In the genomic region with DNA sequence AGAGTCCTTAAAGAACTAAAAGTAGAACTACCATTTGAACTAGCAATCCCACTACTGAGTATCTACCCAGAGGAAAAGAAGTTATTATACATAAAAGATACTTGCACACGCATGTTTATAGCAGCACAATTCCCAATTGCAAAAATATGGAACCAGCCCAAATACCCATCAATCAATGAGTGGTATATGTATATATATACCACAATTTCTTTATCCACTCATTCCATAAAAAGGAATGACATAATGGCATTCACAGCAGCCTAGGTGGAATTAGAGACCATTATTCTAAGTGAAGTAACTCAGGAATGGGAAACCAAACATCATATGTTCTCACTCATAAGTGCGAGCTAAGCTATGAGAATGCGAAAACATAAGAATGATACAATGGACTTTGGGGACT, we compare ENCODE assay signal across 1 cellular context.
TF ChIP-seq lines count a peak whose summit lies in the region.
"Not testable (repeated sequence)": the region's sequence is repeated elsewhere in the genome, so short reads cannot be mapped to it uniquely, and the experiment has no call there.

No MANE protein-coding gene starts in this region.

- not testable (repeated sequence) for H3K4me1 ChIP-seq in HEK293 (ENCODE audit: control insufficient read depth, insufficient read depth, low read length)

- H3K36me3 ChIP-seq in HEK293 (ENCODE audit: control insufficient read depth in 2 of 2, insufficient read depth in 1 of 2, low read length in 2 of 2) = not testable (repeated sequence)

- not testable (repeated sequence) for TF ChIP-seq CTCF in HEK293 (tag by site-specific recombination; IDR thresholded peaks at IDR 0.05)

- not testable (repeated sequence) for H3K4me3 ChIP-seq in HEK293 (ENCODE audit: low read depth, low read length)

- CTCF ChIA-PET in HEK293 (lab: Yijun Ruan, JAX) = interaction anchor here (1.0 kb wide), 1 partner anchor 35 kb away, joined by 3 read pairs; no protein-coding TSS in a partner anchor

- not testable (repeated sequence) for H3K27ac ChIP-seq in HEK293 (ENCODE audit: extremely low read depth, low read depth, low read length)

- H3K9me3 ChIP-seq in HEK293 (ENCODE audit: control insufficient read depth, insufficient read depth, low read depth, low read length) = not testable (repeated sequence)

- POLR2A ChIA-PET in HEK293 (lab: Yijun Ruan, JAX) = not testable (repeated sequence)

TF ChIP-seq in HEK293, 187 proteins besides CTCF, POLR2A, EP300 and RAD21:
- peak; percentile 92 for TF ChIP-seq ZNF211 (tag by site-specific recombination; IDR thresholded peaks at IDR 0.05; ENCODE audit: low read depth)
